ENCODE assay signal across 32 cellular contexts in genomic region chr12:42118136-42118879, GRCh38. TPM values are rescaled to one million over a fixed set of nuclear protein-coding genes. Genes with fewer than 3 reads are reported as not detected.
DNase-seq lines count a peak whose midpoint lies in the region; ATAC-seq, FAIRE-seq and TF ChIP-seq lines count a peak whose summit lies in the region.
"Had no signal": no experiment of that assay in that cellular context is flagged by ENCODE, and none has a peak within 500 bp of the region (broad histone marks: within the 10 kb centered on the region; RNA-seq: fewer than 3 reads in every experiment).

No MANE protein-coding gene starts in this region.

- FAIRE-seq in A549 (lab: Jason Lieb, UNC): peak; percentile 32

- H3K27ac Mint-ChIP-seq in T-helper 17 cell: peak overlapping the region; percentile 30
- peak overlapping the region; percentile 45 to 87 (median 68) for H3K27ac Mint-ChIP-seq in immature natural killer cell
- H3K27ac Mint-ChIP-seq: mesothelial cell of epicardium had no signal

- no peak overlapping the region for H3K4me3 Mint-ChIP-seq in T-helper 17 cell
- peak overlapping the region in 1 of 5 donors; percentile 67 for H3K4me3 Mint-ChIP-seq in immature natural killer cell
- H3K4me3 Mint-ChIP-seq: activated naive CD8-positive, alpha-beta T cell treated with anti-CD3 and anti-CD28 coated beads, Interleukin-2, amount 50 U/mL, for 24 hours; mesothelial cell of epicardium; stimulated activated naive CD8-positive, alpha-beta T cell treated with anti-CD3 and anti-CD28 coated beads, Interleukin-15, Interleukin-2, amounts not matched to agents 100 ng/mL and 50 ng/mL, for 24 hours; T-cell had no signal

- H3K27me3 Mint-ChIP-seq in T-helper 17 cell (no peaks in the 10 kb centered on the region), immature natural killer cell (ENCODE audit: low read depth in 3 of 3) (no peaks in the 10 kb centered on the region)
- H3K27me3 Mint-ChIP-seq: activated naive CD8-positive, alpha-beta T cell treated with anti-CD3 and anti-CD28 coated beads, Interleukin-2, amount 50 U/mL, for 24 hours; naive B cell; stimulated activated naive CD8-positive, alpha-beta T cell treated with anti-CD3 and anti-CD28 coated beads, Interleukin-15, Interleukin-2, amounts not matched to agents 100 ng/mL and 50 ng/mL, for 24 hours; T-cell had no signal

- peaks cover 8% of the 10 kb centered on the region for H3K36me3 Mint-ChIP-seq in T-helper 17 cell (ENCODE audit: low read depth)
- peaks cover 13 to 29% (median 26%) of the 10 kb centered on the region in 3 donors for H3K36me3 Mint-ChIP-seq in immature natural killer cell

- ATAC-seq in A549 (no peak), T-helper 17 cell (no peak), GM21360 (IDR thresholded peaks at IDR 0.05; ENCODE audit: unreplicated experiment) (no peak)
- ATAC-seq: body of pancreas, T-cell had no signal

- WGBS in A549 (ENCODE audit: missing lambda C conversion rate): 90% methylated on average over 5 of the region's 5 CpGs
- 94% methylated on average over 5 of the region's 5 CpGs for WGBS in esophagus muscularis mucosa

- H3K27ac ChIP-seq in A549: no peak overlapping the region
- no peak overlapping the region for H3K27ac ChIP-seq in esophagus muscularis mucosa (replicated peaks in 1 of 4)
- H3K27ac ChIP-seq: body of pancreas, dorsolateral prefrontal cortex, left ventricle myocardium inferior, SJSA1, vagina had no signal

- DNase-seq in A549 (ENCODE audit: low read depth in 1 of 2, low spot score in 1 of 2): no peak
- DNase-seq in EH (ENCODE audit: low read depth): peak; percentile 37
- no peak for DNase-seq in T-helper 17 cell
- peak in 1 of 3 donors; percentile 12 for DNase-seq in immature natural killer cell
- DNase-seq in activated CD4-positive, CD25-positive, alpha-beta regulatory T cell treated with anti-CD3 and anti-CD28 coated beads, Interleukin-2, amount 50 U/mL, for 72 hours: no peak
- DNase-seq in esophagus muscularis mucosa (ENCODE audit: extremely low spot score): no peak
- DNase-seq in activated naive CD4-positive, alpha-beta T cell treated with Interleukin-2 at 50 U/mL for 16 hours: no peak
- DNase-seq: activated CD4-positive, alpha-beta T cell treated with anti-CD3 and anti-CD28 coated beads, Interleukin-2, amount 50 U/mL, for 48 hours; activated CD4-positive, CD25-positive, alpha-beta regulatory T cell; activated CD8-positive, alpha-beta memory T cell treated with anti-CD3 and anti-CD28 coated beads, Interleukin-2, amount 50 U/mL, for 48 hours; activated effector memory CD4-positive, alpha-beta T cell treated with Interleukin-2 at 50 U/mL for 16 hours; activated naive CD8-positive, alpha-beta T cell treated with anti-CD3 and anti-CD28 coated beads, Interleukin-2, amount 50 U/mL, for 24 hours; body of pancreas; cerebellar nuclear complex; COR-L47; DMS53; dorsolateral prefrontal cortex; islet precursor cell; left ventricle myocardium inferior; naive B cell; NCI-H1417 treated with DMSO at 0.1 percent for 48 hours; NCI-H2081; NCI-H345; NCI-H748 treated with DMSO at 0.1 percent for 48 hours; nucleus accumbens; RPMI8226; T-cell had no signal

- TF ChIP-seq EP300 in A549 (IDR thresholded peaks at IDR 0.05) (no peak), esophagus muscularis mucosa (IDR thresholded peaks at IDR 0.05) (no peak)

- no peaks in the 10 kb centered on the region for H3K9me3 ChIP-seq in A549
- no peaks in the 10 kb centered on the region for H3K9me3 ChIP-seq in T-helper 17 cell (ENCODE audit: control insufficient read depth, low read length, poor library complexity, severe bottlenecking)
- H3K9me3 ChIP-seq in esophagus muscularis mucosa: no peaks in the 10 kb centered on the region
- H3K9me3 ChIP-seq: body of pancreas, SJSA1, vagina had no signal

- peaks cover 0 to 7% (median 5%) of the 10 kb centered on the region in 6 donors for H3K9me3 Mint-ChIP-seq in immature natural killer cell

- intact Hi-C loops in esophagus muscularis mucosa (cut with DNase I): no loop called here

- CTCF ChIA-PET in A549 (lab: Yijun Ruan, JAX): interaction anchor here (1.2 kb wide), 1 partner anchor 213 kb away, joined by 4 read pairs; no protein-coding TSS in a partner anchor

- no peaks in the 10 kb centered on the region for H3K27me3 ChIP-seq in esophagus muscularis mucosa
- H3K27me3 ChIP-seq: body of pancreas, dorsolateral prefrontal cortex, SJSA1, vagina had no signal

- TF ChIP-seq CTCF in A549 (IDR thresholded peaks at IDR 0.05) (no peak), esophagus muscularis mucosa (IDR thresholded peaks at IDR 0.05) (no peak)

- H3K4me1 Mint-ChIP-seq in T-helper 17 cell (peaks cover 6% of the 10 kb centered on the region), immature natural killer cell (peaks cover 27 to 39% of the 10 kb centered on the region in 2 donors)
- H3K4me1 Mint-ChIP-seq: mesothelial cell of epicardium had no signal

- TF ChIP-seq POLR2A in A549 (IDR thresholded peaks at IDR 0.05; ENCODE audit: low read length): no peak
- TF ChIP-seq POLR2A in esophagus muscularis mucosa (IDR thresholded peaks at IDR 0.05; ENCODE audit: low read depth): no peak

- no peak for TF ChIP-seq RAD21 in A549 (conservative IDR thresholded peaks at IDR 0.05 in 1 of 2, IDR thresholded peaks at IDR 0.05 in 1 of 2)

- H3K4me1 ChIP-seq in A549: peaks cover 13% of the 10 kb centered on the region
- H3K4me1 ChIP-seq in esophagus muscularis mucosa: no peaks in the 10 kb centered on the region
- H3K4me1 ChIP-seq: body of pancreas, left ventricle myocardium inferior, vagina had no signal

- POLR2A ChIA-PET in A549 (lab: Yijun Ruan, JAX): no interaction called here

- no peak overlapping the region for H3K4me3 ChIP-seq in A549
- H3K4me3 ChIP-seq in esophagus muscularis mucosa: no peak overlapping the region
- H3K4me3 ChIP-seq: body of pancreas, dorsolateral prefrontal cortex, left ventricle myocardium inferior, SJSA1, vagina had no signal

- H3K4me2 ChIP-seq in A549: no peak overlapping the region

- H3K36me3 ChIP-seq in esophagus muscularis mucosa: peaks cover 0 to 14% (median 9%) of the 10 kb centered on the region in 4 donors

TF ChIP-seq in A549, 52 proteins besides CTCF, POLR2A, EP300 and RAD21:
- TF ChIP-seq PHF8 (IDR thresholded peaks at IDR 0.05; ENCODE audit: borderline replicate concordance, low read depth): no peak
- TF ChIP-seq CBX8 (IDR thresholded peaks at IDR 0.05): no peak
- TF ChIP-seq, protein P1, sequence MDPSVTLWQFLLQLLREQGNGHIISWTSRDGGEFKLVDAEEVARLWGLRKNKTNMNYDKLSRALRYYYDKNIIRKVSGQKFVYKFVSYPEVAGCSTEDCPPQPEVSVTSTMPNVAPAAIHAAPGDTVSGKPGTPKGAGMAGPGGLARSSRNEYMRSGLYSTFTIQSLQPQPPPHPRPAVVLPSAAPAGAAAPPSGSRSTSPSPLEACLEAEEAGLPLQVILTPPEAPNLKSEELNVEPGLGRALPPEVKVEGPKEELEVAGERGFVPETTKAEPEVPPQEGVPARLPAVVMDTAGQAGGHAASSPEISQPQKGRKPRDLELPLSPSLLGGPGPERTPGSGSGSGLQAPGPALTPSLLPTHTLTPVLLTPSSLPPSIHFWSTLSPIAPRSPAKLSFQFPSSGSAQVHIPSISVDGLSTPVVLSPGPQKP (IDR thresholded peaks at IDR 0.05; ENCODE audit: low read depth, low read length): no peak
TF ChIP-seq in A549: peak in this region for 0.

RNA-seq across cellular contexts. Expression of gene GXYLT1, which starts 26.4 kb away (rescaled TPM):
- polyA plus RNA-seq in A549 (2011; rRNA removed) (19.3 and 25.0 TPM in 2 replicates), A549 (2017; fragmentation: RNase III; extraction: RNeasy Plus Mini Kit Qiagen cat#74134 plus additional on column Dnase treatment) (11.2 to 12.9 TPM (median 11.6 TPM) in 3 replicates), immature natural killer cell (1 to 10 TPM; 3.1 to 5.9 (median 4.1) TPM)
- 4.5 and 5.4 TPM in 2 replicates for polyA plus RNA-seq in A549 (2012; cell fraction: cytosol; rRNA removed)
- polyA plus RNA-seq in A549 (2012; cell fraction: nucleus; rRNA removed): 3.9 and 4.7 TPM in 2 replicates
- polyA minus RNA-seq in A549 (2011; rRNA and poly(A)+ RNA removed): 4.9 and 7.4 TPM in 2 replicates
- total RNA-seq in T-helper 17 cell (1 to 10 TPM; 5.8 to 7.7 TPM), esophagus muscularis mucosa (10 to 100 TPM in 3 of 4 donors, 1 to 10 TPM in 1; 9.7 to 13.7 (median 12.1) TPM)
